Comparison of ENCODE assay signal across 15 cellular contexts in the genomic region with DNA sequence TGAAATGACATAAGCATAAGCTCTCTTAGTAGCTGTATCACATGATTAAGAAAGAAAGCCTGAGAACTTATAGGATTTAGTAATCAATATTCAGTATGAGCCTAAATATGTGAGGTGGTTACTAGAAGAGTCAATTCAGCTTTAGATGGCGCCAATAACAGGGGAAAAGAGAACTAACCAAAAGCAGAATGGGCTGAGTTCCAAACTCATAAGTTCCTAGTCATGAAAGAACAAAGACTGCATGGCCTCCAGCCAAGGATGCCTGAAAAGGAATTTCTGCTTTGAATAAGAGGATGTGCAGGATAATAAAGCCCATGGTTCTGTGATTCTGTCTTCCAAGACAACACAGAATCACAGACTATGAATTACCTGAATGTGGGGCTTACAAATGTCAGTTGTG.
DNase-seq lines count a peak whose midpoint lies in the region; ATAC-seq, FAIRE-seq and TF ChIP-seq lines count a peak whose summit lies in the region.
"Had no signal": no experiment of that assay in that cellular context is flagged by ENCODE, and none has a peak within 500 bp of the region (broad histone marks: within the 10 kb centered on the region; RNA-seq: fewer than 3 reads in every experiment).

No MANE protein-coding gene starts in this region.

- no peaks in the 10 kb centered on the region for H3K27me3 Mint-ChIP-seq in activated naive CD4-positive, alpha-beta T cell treated with anti-CD3 and anti-CD28 coated beads for 36 hours (ENCODE audit: low read depth)
- H3K27me3 Mint-ChIP-seq: CD4-positive, alpha-beta memory T cell had no signal

- H3K36me3 ChIP-seq in bronchial epithelial cell (ENCODE audit: control insufficient read depth, insufficient read depth, low read length) (no peaks in the 10 kb centered on the region), tibial artery (no peaks in the 10 kb centered on the region)
- H3K36me3 ChIP-seq: upper lobe of right lung had no signal

- H3K9me3 ChIP-seq in tibial artery: peaks cover 0 to 18% (median 6%) of the 10 kb centered on the region in 3 donors
- H3K9me3 ChIP-seq: upper lobe of right lung had no signal

- intact Hi-C loops in tibial artery (cut with DNase I; ENCODE audit: low total_unique reads): no loop called here
- intact Hi-C loops in activated naive CD4-positive, alpha-beta T cell treated with anti-CD3 and anti-CD28 coated beads for 36 hours (cut with micrococcal nuclease): no loop called here

- no peak for FAIRE-seq in bronchial epithelial cell (lab: Jason Lieb, UNC)

- peaks cover 24% of the 10 kb centered on the region for H3K9me3 Mint-ChIP-seq in activated naive CD4-positive, alpha-beta T cell treated with anti-CD3 and anti-CD28 coated beads for 36 hours

- H3K27ac ChIP-seq in tibial artery: no peak overlapping the region
- H3K27ac ChIP-seq: upper lobe of right lung had no signal

- TF ChIP-seq CTCF in bronchial epithelial cell (IDR thresholded peaks at IDR 0.05; ENCODE audit: insufficient read depth, low read length, severe bottlenecking): no peak
- TF ChIP-seq CTCF in tibial artery (IDR thresholded peaks at IDR 0.05): no peak

- H3K27me3 ChIP-seq in bronchial epithelial cell (ENCODE audit: control insufficient read depth, insufficient read depth, low read length) (no peaks in the 10 kb centered on the region), tibial artery (no peaks in the 10 kb centered on the region)
- H3K27me3 ChIP-seq: upper lobe of right lung had no signal

- H3K4me3 ChIP-seq in bronchial epithelial cell (ENCODE audit: low read depth, low read length) (no peak overlapping the region), tibial artery (no peak overlapping the region)
- H3K4me3 ChIP-seq: upper lobe of right lung had no signal

- no peaks in the 10 kb centered on the region for H3K36me3 Mint-ChIP-seq in activated naive CD4-positive, alpha-beta T cell treated with anti-CD3 and anti-CD28 coated beads for 36 hours (ENCODE audit: low read depth)
- H3K36me3 Mint-ChIP-seq: activated naive CD4-positive, alpha-beta T cell treated with anti-CD3 and anti-CD28 coated beads, Interleukin-2, amount 50 U/mL, for 24 hours had no signal

- no peak overlapping the region for H3K27ac Mint-ChIP-seq in activated naive CD4-positive, alpha-beta T cell treated with anti-CD3 and anti-CD28 coated beads for 36 hours
- H3K27ac Mint-ChIP-seq: activated CD8-positive, alpha-beta T cell treated with anti-CD3 and anti-CD28 coated beads, Interleukin-2, amount 10 ng/mL, durations not matched to agents 7 days and 5 days; activated naive CD4-positive, alpha-beta T cell treated with anti-CD3 and anti-CD28 coated beads, Interleukin-2, amount 50 U/mL, for 24 hours; CD4-positive, alpha-beta memory T cell; mesothelial cell of epicardium had no signal

- no peaks in the 10 kb centered on the region for H3K4me1 ChIP-seq in tibial artery
- H3K4me1 ChIP-seq: upper lobe of right lung had no signal

- CTCF ChIA-PET in activated naive CD4-positive, alpha-beta T cell treated with anti-CD3 and anti-CD28 coated beads for 36 hours (lab: Charles Lee): no interaction called here

- H3K4me3 Mint-ChIP-seq in activated naive CD4-positive, alpha-beta T cell treated with anti-CD3 and anti-CD28 coated beads for 36 hours: no peak overlapping the region
- H3K4me3 Mint-ChIP-seq: activated CD8-positive, alpha-beta T cell treated with anti-CD3 and anti-CD28 coated beads, Interleukin-2, amount 10 ng/mL, durations not matched to agents 7 days and 5 days; activated naive CD4-positive, alpha-beta T cell treated with anti-CD3 and anti-CD28 coated beads, Interleukin-2, amount 50 U/mL, for 24 hours; CD4-positive, alpha-beta memory T cell; mesothelial cell of epicardium had no signal

- ATAC-seq in GM19467 (IDR thresholded peaks at IDR 0.05; ENCODE audit: unreplicated experiment): no peak
- ATAC-seq in GM18498 (IDR thresholded peaks at IDR 0.05; ENCODE audit: unreplicated experiment): no peak
- ATAC-seq: activated CD8-positive, alpha-beta T cell treated with anti-CD3 and anti-CD28 coated beads, Interleukin-2, amount 10 ng/mL, durations not matched to agents 7 days and 5 days; upper lobe of right lung had no signal

- peak; percentile 73 for DNase-seq in ELR (ENCODE audit: low read depth)
- peak; percentile 44 for DNase-seq in NCI-H1694 treated with DMSO at 0.1 percent for 48 hours (lab: John Stamatoyannopoulos, UW)
- peak; percentile 18 for DNase-seq in bronchial epithelial cell (ENCODE audit: low read depth)
- peak; percentile 29 for DNase-seq in occipital lobe (lab: John Stamatoyannopoulos, UW)
- DNase-seq in tibial artery: no peak
- DNase-seq in activated naive CD4-positive, alpha-beta T cell treated with anti-CD3 and anti-CD28 coated beads for 36 hours: no peak
- DNase-seq: activated CD8-positive, alpha-beta T cell treated with anti-CD3 and anti-CD28 coated beads, Interleukin-2, amount 10 ng/mL, durations not matched to agents 7 days and 5 days; CD4-positive, alpha-beta memory T cell; retina; T-helper 2 cell; upper lobe of right lung had no signal

- no peaks in the 10 kb centered on the region for H3K4me1 Mint-ChIP-seq in activated naive CD4-positive, alpha-beta T cell treated with anti-CD3 and anti-CD28 coated beads for 36 hours (ENCODE audit: low read depth)
- H3K4me1 Mint-ChIP-seq: activated naive CD4-positive, alpha-beta T cell treated with anti-CD3 and anti-CD28 coated beads, Interleukin-2, amount 50 U/mL, for 24 hours; CD4-positive, alpha-beta memory T cell; mesothelial cell of epicardium had no signal

Comparison
In these comparisons a context has a peak if more than half of its experiments do, and no peak if none do; other contexts are left out.
1. DNase-seq: peak in ELR (single experiment), NCI-H1694 treated with DMSO at 0.1 percent for 48 hours (single experiment), bronchial epithelial cell (single experiment) and occipital lobe (single experiment); none in tibial artery (0 of 2) and activated naive CD4-positive, alpha-beta T cell treated with anti-CD3 and anti-CD28 coated beads for 36 hours (single experiment).